8 cellular contexts compared by ENCODE assay signal in the genomic region with DNA sequence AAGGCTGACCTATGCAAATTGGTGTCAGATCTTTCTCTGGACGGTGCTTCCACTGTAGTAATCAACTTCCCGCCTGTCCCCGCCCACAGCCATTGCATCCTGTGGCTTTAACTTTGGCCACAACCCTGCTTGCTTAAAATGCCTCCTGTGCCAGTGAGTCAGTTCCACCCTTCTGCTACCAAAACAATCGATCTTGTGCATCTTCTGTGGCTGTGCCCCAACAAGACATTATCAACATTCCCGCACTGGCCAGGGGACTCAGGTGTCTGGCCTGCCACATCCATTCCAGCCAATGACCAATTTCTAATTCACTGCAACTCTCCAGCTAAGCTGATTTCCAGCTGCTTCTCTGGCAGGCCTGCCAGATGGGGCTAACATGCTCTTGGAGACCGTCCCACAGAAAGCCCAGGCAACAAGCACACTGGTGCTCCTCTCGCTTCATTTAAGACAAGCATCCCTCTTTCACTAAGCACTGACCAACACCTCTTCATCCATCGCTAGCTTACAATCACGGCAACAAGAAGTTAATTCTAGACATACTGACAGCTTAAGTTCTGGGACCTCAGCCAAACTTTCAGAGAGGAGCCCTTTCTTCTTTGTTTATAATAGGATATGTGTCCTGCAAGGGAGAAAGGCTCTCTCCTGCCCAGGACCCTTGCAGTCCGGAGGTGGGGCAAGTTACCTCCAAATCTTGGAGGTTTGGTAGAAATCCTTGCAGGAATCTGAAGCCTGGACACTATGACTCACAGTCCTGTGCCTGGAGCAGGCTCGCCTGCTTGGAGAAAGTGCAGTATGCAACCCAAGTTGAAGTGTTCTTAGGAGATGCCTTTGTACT.
DNase-seq lines count a peak whose midpoint lies in the region; ATAC-seq and TF ChIP-seq lines count a peak whose summit lies in the region.

No MANE protein-coding gene starts in this region.

- no peak for TF ChIP-seq CTCF in fibroblast of mammary gland (conservative IDR thresholded peaks at IDR 0.05; ENCODE audit: control insufficient read depth, insufficient read depth, low read depth, low read length)

- no peak overlapping the region for H3K4me3 ChIP-seq in fibroblast of mammary gland (ENCODE audit: control insufficient read depth, low read depth, low read length)

- ATAC-seq in SK-N-SH treated with all-trans-retinoic acid at 6 μM for 48 hours: peak; percentile 71
- no peak for ATAC-seq in GM21515 (IDR thresholded peaks at IDR 0.05; ENCODE audit: unreplicated experiment)
- no peak for ATAC-seq in GM18870 (IDR thresholded peaks at IDR 0.05; ENCODE audit: unreplicated experiment)

- DNase-seq in NCI-H2171 treated with DMSO at 0.1 percent for 48 hours (lab: John Stamatoyannopoulos, UW) (peak; percentile 35), NCI-H2171 (lab: John Stamatoyannopoulos, UW) (no peak), fibroblast of mammary gland (ENCODE audit: low read depth) (peak; percentile 83), retina (peak; percentile 19), 8988T (no peak)

TF ChIP-seq in SK-N-SH treated with all-trans-retinoic acid at 6 μM for 48 hours, 23 proteins besides CTCF, POLR2A, EP300 and RAD21:
- TF ChIP-seq OSR1 (CRISPR knock-in tag; IDR thresholded peaks at IDR 0.05) (no peak), ZNF70 (CRISPR knock-in tag; IDR thresholded peaks at IDR 0.05) (0 out of 2 replicates have a peak, but pooled peaks have one; percentile 19)

Comparison
In these comparisons a context has a peak if more than half of its experiments do, and no peak if none do; other contexts are left out.
1. DNase-seq: peak in NCI-H2171 treated with DMSO at 0.1 percent for 48 hours (single experiment), fibroblast of mammary gland (single experiment) and retina (single experiment); none in NCI-H2171 (single experiment) and 8988T (single experiment).